ENCODE assay signal across 8 cellular contexts in genomic region chr15:100340721-100341661, GRCh38. TPM values are rescaled to one million over a fixed set of nuclear protein-coding genes. Genes with fewer than 3 reads are reported as not detected.
DNase-seq lines count a peak whose midpoint lies in the region; ATAC-seq and TF ChIP-seq lines count a peak whose summit lies in the region.

No MANE protein-coding gene starts in this region.

- H3K4me1 ChIP-seq in breast epithelium (no peaks in the 10 kb centered on the region), uterus (peaks cover 0 to 7% of the 10 kb centered on the region in 2 donors)

- in situ Hi-C loops in GM13977 (cut with MboI; ENCODE audit: low pct_unique_long_range_greater_than_20kb, low sequenced_read_pairs, unreplicated experiment), result no loop called here

- H3K4me3 ChIP-seq in LNCaP clone FGC (ENCODE audit: low read depth, low read length), result peak overlapping the region; percentile 65
- H3K4me3 ChIP-seq in breast epithelium, result peak overlapping the region; percentile 58 to 82 (median 79)
- peak overlapping the region; percentile 40 to 76 for H3K4me3 ChIP-seq in uterus

- no peak for TF ChIP-seq POLR2A in breast epithelium (IDR thresholded peaks at IDR 0.05)
- no peak for TF ChIP-seq POLR2A in uterus (IDR thresholded peaks at IDR 0.05)

- DNase-seq in LNCaP clone FGC (ENCODE audit: low read depth) (no peak), breast epithelium (ENCODE audit: low spot score in 2 of 2) (no peak), mesothelial cell of epicardium (ENCODE audit: low spot score in 2 of 2, unreplicated experiment in 2 of 2) (no peak), uterus (no peak), GM13977 (ENCODE audit: low spot score) (no peak), HuH-7.5 (ENCODE audit: low spot score) (no peak), ureter (ENCODE audit: low spot score) (no peak)

- H3K27me3 ChIP-seq in breast epithelium (no peaks in the 10 kb centered on the region), uterus (peaks cover 0 to 3% of the 10 kb centered on the region in 2 donors)

- peak overlapping the region; percentile 53 for H3K27ac Mint-ChIP-seq in mesothelial cell of epicardium

- peaks cover 37% of the 10 kb centered on the region for H3K4me1 Mint-ChIP-seq in mesothelial cell of epicardium

- H3K36me3 ChIP-seq in breast epithelium (no peaks in the 10 kb centered on the region), uterus (no peaks in the 10 kb centered on the region)

- peak overlapping the region; percentile 69 for H3K4me3 Mint-ChIP-seq in mesothelial cell of epicardium

- H3K36me3 Mint-ChIP-seq in mesothelial cell of epicardium, result peaks cover 4% of the 10 kb centered on the region

- H3K27me3 Mint-ChIP-seq in mesothelial cell of epicardium (ENCODE audit: low read depth), result peaks cover 34% of the 10 kb centered on the region

- no peaks in the 10 kb centered on the region for H3K9me3 ChIP-seq in breast epithelium
- no peaks in the 10 kb centered on the region for H3K9me3 ChIP-seq in uterus

- H3K27ac ChIP-seq in breast epithelium (peak overlapping the region; percentile 53 to 57), uterus (peak overlapping the region in 1 of 2 donors; percentile 10)

- intact Hi-C loops in breast epithelium (cut with DNase I; ENCODE audit: low total_unique reads), result loop anchor here (5.0 kb wide), 1 partner anchor 186 kb away; the partner anchor contains the start of gene CERS3
- intact Hi-C loops in uterus (cut with DNase I; ENCODE audit: low total_unique reads), result no loop called here

- ATAC-seq in GM19438 (IDR thresholded peaks at IDR 0.05; ENCODE audit: low read depth, unreplicated experiment), result peak; percentile 23

- H3K9me3 Mint-ChIP-seq in mesothelial cell of epicardium, result no peaks in the 10 kb centered on the region

- TF ChIP-seq CTCF in LNCaP clone FGC (IDR thresholded peaks at IDR 0.05; ENCODE audit: control insufficient read depth, extremely low read depth, insufficient read depth) (0 out of 2 replicates have a peak, but pooled peaks have one; percentile 14), breast epithelium (IDR thresholded peaks at IDR 0.05) (no peak), mesothelial cell of epicardium (IDR thresholded peaks at IDR 0.05; ENCODE audit: unreplicated experiment) (no peak), uterus (IDR thresholded peaks at IDR 0.05) (no peak), GM13977 (IDR thresholded peaks at IDR 0.05; ENCODE audit: extremely low read depth, insufficient read depth, missing control alignments) (no peak)

RNA-seq across cellular contexts. Expression of gene ADAMTS17, which starts 0.8 kb away (rescaled TPM):
- 1 to 10 TPM; 5.1 to 8.0 (median 5.9) TPM for total RNA-seq in breast epithelium
- 39.4 to 42.1 TPM (median 40.2 TPM) in 3 replicates for total RNA-seq in mesothelial cell of epicardium
- total RNA-seq in uterus, result 10 to 100 TPM in 1 of 4 donors, 1 to 10 TPM in 2, not detected in 1; 3.1 to 17.1 (median 8.1) TPM
- total RNA-seq in ureter, result 10.6 TPM
